Comparison of ENCODE assay signal across 22 cellular contexts in genomic region chr1:22884806-22885559, GRCh38.
DNase-seq lines count a peak whose midpoint lies in the region; ATAC-seq and TF ChIP-seq lines count a peak whose summit lies in the region.
"Had no signal": no experiment of that assay in that cellular context is flagged by ENCODE, and none has a peak within 500 bp of the region (broad histone marks: within the 10 kb centered on the region; RNA-seq: fewer than 3 reads in every experiment).

No MANE protein-coding gene starts in this region.

- 66 to 76% methylated on average over 16 of the region's 16 CpGs for WGBS in lower leg skin, 2 donors

- H3K4me3 ChIP-seq in brain microvascular endothelial cell (ENCODE audit: low read depth, low read length) (no peak overlapping the region), lower leg skin (ENCODE audit: low read depth, poor library complexity, severe bottlenecking) (no peak overlapping the region)
- H3K4me3 ChIP-seq: coronary artery, HAP-1 had no signal

- no peak for TF ChIP-seq CTCF in GM10248 (IDR thresholded peaks at IDR 0.05; ENCODE audit: control extremely low read depth, extremely low read depth, low read depth, missing control alignments)
- no peak for TF ChIP-seq CTCF in brain microvascular endothelial cell (IDR thresholded peaks at IDR 0.05; ENCODE audit: low read depth, low read length, missing control alignments)
- no peak for TF ChIP-seq CTCF in lower leg skin (IDR thresholded peaks at IDR 0.05)

- no peaks in the 10 kb centered on the region for H3K27me3 ChIP-seq in brain microvascular endothelial cell (replicated peaks)
- H3K27me3 ChIP-seq: neutrophil, Peyer's patch had no signal

- TF ChIP-seq POLR2A in lower leg skin (IDR thresholded peaks at IDR 0.05): no peak

- peak overlapping the region; percentile 65 for H3K4me3 Mint-ChIP-seq in T-helper 2 cell treated with Interferon-gamma antibody and Interleukin-4, amounts not matched to agents 5 μg/mL and 100 μg/mL, for 36 hours
- peak overlapping the region; percentile 18 to 86 (median 76) for H3K4me3 Mint-ChIP-seq in naive B cell
- H3K4me3 Mint-ChIP-seq: activated T-cell treated with anti-CD3 and anti-CD28 coated beads, Interleukin-2, amount 50 U/mL, for 24 hours had no signal

- H3K4me1 Mint-ChIP-seq in T-helper 2 cell treated with Interferon-gamma antibody and Interleukin-4, amounts not matched to agents 5 μg/mL and 100 μg/mL, for 36 hours (ENCODE audit: low read depth): peaks cover 9% of the 10 kb centered on the region
- peaks cover 13 to 14% (median 13%) of the 10 kb centered on the region in 3 donors for H3K4me1 Mint-ChIP-seq in naive B cell

- CTCF ChIA-PET in GM10248 (lab: Yijun Ruan, JAX): interaction anchor here (1.2 kb wide), 1 partner anchor 36 kb away, joined by 3 read pairs; no protein-coding TSS in a partner anchor

- peak in 1 of 2 donors; percentile 14 for ATAC-seq in naive B cell (ENCODE audit: low read depth in 2 of 2)
- ATAC-seq: right cardiac atrium had no signal

- H3K27me3 Mint-ChIP-seq in T-helper 2 cell treated with Interferon-gamma antibody and Interleukin-4, amounts not matched to agents 5 μg/mL and 100 μg/mL, for 36 hours (ENCODE audit: low read depth): peaks cover 8% of the 10 kb centered on the region
- peaks cover 9 to 18% (median 10%) of the 10 kb centered on the region in 3 donors for H3K27me3 Mint-ChIP-seq in naive B cell

- H3K27ac Mint-ChIP-seq in T-helper 2 cell treated with Interferon-gamma antibody and Interleukin-4, amounts not matched to agents 5 μg/mL and 100 μg/mL, for 36 hours: no peak overlapping the region
- H3K27ac Mint-ChIP-seq in naive B cell: peak overlapping the region in 2 of 6 donors; percentile 66 to 67
- H3K27ac Mint-ChIP-seq: activated T-cell treated with anti-CD3 and anti-CD28 coated beads, Interleukin-2, amount 50 U/mL, for 24 hours had no signal

- H3K27ac ChIP-seq in brain microvascular endothelial cell: no peak overlapping the region
- H3K27ac ChIP-seq: 22Rv1, coronary artery, neutrophil, Peyer's patch had no signal

- no peaks in the 10 kb centered on the region for H3K9me3 Mint-ChIP-seq in T-helper 2 cell treated with Interferon-gamma antibody and Interleukin-4, amounts not matched to agents 5 μg/mL and 100 μg/mL, for 36 hours
- no peaks in the 10 kb centered on the region for H3K9me3 Mint-ChIP-seq in naive B cell
- H3K9me3 Mint-ChIP-seq: activated T-cell treated with anti-CD3 and anti-CD28 coated beads, Interleukin-2, amount 50 U/mL, for 24 hours had no signal

- H3K36me3 ChIP-seq in brain microvascular endothelial cell (replicated peaks): no peaks in the 10 kb centered on the region
- H3K36me3 ChIP-seq: HAP-1, neutrophil, Peyer's patch had no signal

- intact Hi-C loops in lower leg skin (cut with DNase I; ENCODE audit: low total_unique reads): no loop called here

- POLR2A ChIA-PET in GM10248 (lab: Yijun Ruan, JAX): no interaction called here

- peak; percentile 43 for DNase-seq in NK-92 treated with Interleukin-12 subunit alpha and Interleukin-12 subunit beta, amount 100 ng/mL, for 24 hours (lab: John Stamatoyannopoulos, UW)
- DNase-seq in NK-92 (lab: John Stamatoyannopoulos, UW; ENCODE audit: unreplicated experiment): no peak
- DNase-seq in GM10248 (ENCODE audit: extremely low spot score): peak; percentile 42
- no peak for DNase-seq in T-helper 2 cell treated with Interferon-gamma antibody and Interleukin-4, amounts not matched to agents 5 μg/mL and 100 μg/mL, for 36 hours (ENCODE audit: low spot score)
- DNase-seq in naive B cell: no peak
- no peak for DNase-seq in CD1c-positive myeloid dendritic cell (ENCODE audit: extremely low spot score)
- no peak for DNase-seq in brain microvascular endothelial cell
- no peak for DNase-seq in lower leg skin (ENCODE audit: low spot score in 2 of 2)
- DNase-seq: activated T-cell treated with anti-CD3 and anti-CD28 coated beads, Interleukin-2, amount 50 U/mL, for 24 hours; erythroblast; glutamatergic neuron; islet precursor cell; mesendoderm; NCI-H2029; NCI-H526 treated with DMSO at 0.1 percent for 48 hours; right cardiac atrium; SW 1271 had no signal

- H3K36me3 Mint-ChIP-seq in T-helper 2 cell treated with Interferon-gamma antibody and Interleukin-4, amounts not matched to agents 5 μg/mL and 100 μg/mL, for 36 hours (ENCODE audit: low read depth): no peaks in the 10 kb centered on the region
- no peaks in the 10 kb centered on the region for H3K36me3 Mint-ChIP-seq in naive B cell

- in situ Hi-C loops in brain microvascular endothelial cell (cut with HindIII; ENCODE audit: low pct_ligation_motif_present, low sequenced_read_pairs): loop anchor here (25.0 kb wide), 1 partner anchor 198 kb away; no protein-coding TSS in a partner anchor

Comparison
In these comparisons a context has a peak if more than half of its experiments do, and no peak if none do; other contexts are left out.
1. DNase-seq: peak in NK-92 treated with Interleukin-12 subunit alpha and Interleukin-12 subunit beta, amount 100 ng/mL, for 24 hours (single experiment) and GM10248 (single experiment); none in NK-92 (single experiment), T-helper 2 cell treated with Interferon-gamma antibody and Interleukin-4, amounts not matched to agents 5 μg/mL and 100 μg/mL, for 36 hours (single experiment), naive B cell (single experiment), CD1c-positive myeloid dendritic cell (single experiment), brain microvascular endothelial cell (single experiment) and lower leg skin (0 of 2).